In the genomic region with DNA sequence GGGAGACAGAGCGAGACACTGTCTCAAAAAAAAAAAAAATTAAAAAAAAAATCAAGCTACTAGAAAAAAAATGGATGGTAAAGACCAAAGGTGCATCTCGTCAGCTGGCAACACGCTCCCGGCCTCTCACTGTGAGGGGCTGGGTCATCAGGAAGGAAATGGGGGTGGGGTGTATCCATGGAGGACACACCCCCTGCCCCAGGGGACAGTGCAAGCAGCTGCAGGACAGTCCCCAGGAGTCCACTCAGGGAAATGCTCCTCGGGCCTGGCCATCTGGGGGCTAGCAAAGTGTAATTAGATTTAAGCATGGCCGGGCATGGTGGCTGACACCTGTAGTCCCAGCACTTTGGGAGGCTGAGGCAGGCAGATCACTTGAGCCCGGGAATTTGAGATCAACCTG, we compare ENCODE assay signal across 1 cellular context.
TF ChIP-seq lines count a peak whose summit lies in the region.

No MANE protein-coding gene starts in this region.

TF ChIP-seq in HepG2, 621 proteins besides CTCF, POLR2A, EP300 and RAD21:
- TF ChIP-seq SRF (IDR thresholded peaks at IDR 0.05; ENCODE audit: low read depth, low read length) (no peak), ELF4 (CRISPR knock-in tag; IDR thresholded peaks at IDR 0.05; ENCODE audit: borderline replicate concordance) (no peak), MYC (CRISPR knock-in tag; IDR thresholded peaks at IDR 0.05; ENCODE audit: borderline replicate concordance) (no peak), NCOA2 (CRISPR knock-in tag; IDR thresholded peaks at IDR 0.05) (no peak), ZNF382 (CRISPR knock-in tag; IDR thresholded peaks at IDR 0.05; ENCODE audit: borderline replicate concordance) (no peak)
